10 cellular contexts compared by ENCODE assay signal in the genomic region with DNA sequence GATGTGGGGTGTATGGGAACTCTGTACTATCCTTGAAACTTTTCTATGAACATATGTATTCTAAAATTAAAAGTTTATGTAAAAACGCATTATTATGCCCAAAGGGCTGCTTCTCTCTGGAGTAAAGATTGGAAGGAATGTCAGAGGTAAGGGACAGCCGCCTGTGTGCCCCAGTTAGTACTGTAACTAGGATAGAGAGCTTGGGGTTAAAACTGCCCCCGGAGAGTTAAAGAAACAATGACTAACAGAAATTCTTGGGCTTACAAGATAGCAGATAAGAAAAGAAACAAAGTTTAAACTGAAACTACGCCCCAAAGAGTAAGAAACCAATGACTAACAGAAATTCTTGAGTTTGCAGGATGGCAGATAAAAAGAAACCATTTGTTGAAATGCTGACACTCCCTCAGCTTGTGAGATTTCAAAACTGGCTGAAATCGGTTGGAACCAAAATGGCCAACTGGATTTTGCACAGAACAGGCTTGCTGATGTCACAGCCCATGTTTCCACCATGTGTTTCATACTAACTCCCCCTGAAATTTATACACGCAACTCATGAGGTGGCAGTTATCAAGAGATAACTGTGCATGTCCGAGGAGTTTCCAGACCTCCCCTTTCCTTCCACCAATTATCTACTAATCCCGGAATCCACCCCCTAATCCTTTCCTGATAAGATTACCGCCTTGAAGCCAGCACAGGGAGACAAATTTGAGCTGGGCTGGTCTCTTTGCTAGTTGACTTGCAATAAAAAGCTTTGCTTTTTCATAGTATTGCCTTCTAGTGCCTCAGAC. TPM values are rescaled to one million over a fixed set of nuclear protein-coding genes. Genes with fewer than 3 reads are reported as not detected.
DNase-seq lines count a peak whose midpoint lies in the region; ATAC-seq, FAIRE-seq and TF ChIP-seq lines count a peak whose summit lies in the region.
"Had no signal": no experiment of that assay in that cellular context is flagged by ENCODE, and none has a peak within 500 bp of the region (broad histone marks: within the 10 kb centered on the region; RNA-seq: fewer than 3 reads in every experiment).

No MANE protein-coding gene starts in this region.

- peak overlapping the region; percentile 50 for H3K4me3 ChIP-seq in skeletal muscle satellite cell (ENCODE audit: low read length)
- H3K4me3 ChIP-seq: SK-N-MC had no signal

- peaks cover 18% of the 10 kb centered on the region for H3K4me1 ChIP-seq in skeletal muscle satellite cell (ENCODE audit: control insufficient read depth, insufficient read depth, low read length)

- peak overlapping the region; percentile 72 for H3K9ac ChIP-seq in skeletal muscle satellite cell (ENCODE audit: low read depth, low read length)

- peak overlapping the region; percentile 78 for H3K4me2 ChIP-seq in skeletal muscle satellite cell (ENCODE audit: low read length)

- no peaks in the 10 kb centered on the region for H3K36me3 ChIP-seq in skeletal muscle satellite cell (ENCODE audit: insufficient read depth, low read length)
- H3K36me3 ChIP-seq: neutrophil had no signal

- H3K9me3 ChIP-seq in skeletal muscle satellite cell (replicated peaks; ENCODE audit: low read length): no peaks in the 10 kb centered on the region
- H3K9me3 ChIP-seq: neutrophil had no signal

- no peak for TF ChIP-seq POLR2A in H54 (IDR thresholded peaks at IDR 0.05; ENCODE audit: low read depth, low read length)

- DNase-seq in H54 (ENCODE audit: insufficient read length, low spot score): peak; percentile 29
- DNase-seq in glomerular endothelial cell (ENCODE audit: extremely low read depth, low read depth, low spot score): peak; percentile 65
- no peak for DNase-seq in RPMI8226
- no peak for DNase-seq in NCI-H187 treated with DMSO at 0.1 percent for 48 hours (lab: John Stamatoyannopoulos, UW)
- no peak for DNase-seq in NCI-H1105 treated with DMSO at 0.1 percent for 48 hours (lab: John Stamatoyannopoulos, UW)

- peak; percentile 98 for FAIRE-seq in H54 (lab: Jason Lieb, UNC)

- ATAC-seq in SK-N-SH treated with all-trans-retinoic acid at 6 μM for 48 hours (peak; percentile 92), HG03342 (IDR thresholded peaks at IDR 0.05; ENCODE audit: unreplicated experiment) (no peak)

- H3K27me3 ChIP-seq in skeletal muscle satellite cell (ENCODE audit: control insufficient read depth, insufficient read depth, low read length): no peaks in the 10 kb centered on the region
- H3K27me3 ChIP-seq: neutrophil had no signal

TF ChIP-seq in SK-N-SH treated with all-trans-retinoic acid at 6 μM for 48 hours, 23 proteins besides CTCF, POLR2A, EP300 and RAD21:
- TF ChIP-seq ZFP3 (CRISPR knock-in tag; IDR thresholded peaks at IDR 0.05): no peak
- 0 out of 2 replicates have a peak, but pooled peaks have one; percentile 8 for TF ChIP-seq PATZ1 (CRISPR knock-in tag; IDR thresholded peaks at IDR 0.05; ENCODE audit: borderline replicate concordance)
- TF ChIP-seq TCF4 (CRISPR knock-in tag; IDR thresholded peaks at IDR 0.05; ENCODE audit: borderline replicate concordance): peak; percentile 41; the same call in 1 of the 2 replicates
- no peak for TF ChIP-seq CREB5 (CRISPR knock-in tag; IDR thresholded peaks at IDR 0.05; ENCODE audit: low read depth)
TF ChIP-seq in SK-N-SH treated with all-trans-retinoic acid at 6 μM for 48 hours: peak in this region for 2.

RNA-seq across cellular contexts. Expression of gene TXNDC2, which starts 8.7 kb away (rescaled TPM):
- total RNA-seq in glomerular endothelial cell: not detected in 2 replicates
- total RNA-seq in skeletal muscle satellite cell (2012; rRNA removed): 1.0 TPM in 1 of 2 replicates, not detected in the other

RNA-seq across cellular contexts. Expression of gene VAPA, which starts 36.8 kb away (rescaled TPM):
- total RNA-seq in glomerular endothelial cell: 156 and 181 TPM in 2 replicates
- 248 and 273 TPM in 2 replicates for total RNA-seq in skeletal muscle satellite cell (2012; rRNA removed)

Comparison
In these comparisons a context has a peak if more than half of its experiments do, and no peak if none do; other contexts are left out.
1. DNase-seq: peak in H54 (single experiment) and glomerular endothelial cell (single experiment); none in RPMI8226 (single experiment), NCI-H187 treated with DMSO at 0.1 percent for 48 hours (single experiment) and NCI-H1105 treated with DMSO at 0.1 percent for 48 hours (single experiment).